7 cellular contexts compared by ENCODE assay signal in the genomic region with DNA sequence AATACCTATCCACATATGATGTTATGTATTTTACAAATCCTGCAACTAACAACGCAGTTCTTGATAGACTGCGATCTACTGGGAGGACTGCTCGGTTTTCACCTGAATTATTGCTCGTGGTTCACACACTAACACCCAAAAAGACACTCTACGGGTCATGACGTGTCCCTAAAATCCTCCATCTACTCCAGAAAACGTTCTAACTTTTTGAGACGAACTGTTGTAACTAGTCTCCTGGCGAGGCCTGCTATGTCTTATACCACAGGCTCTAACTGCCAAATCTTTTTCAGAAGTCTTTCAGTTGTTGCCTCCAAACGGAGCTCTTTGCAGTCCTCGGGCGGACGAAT.
DNase-seq lines count a peak whose midpoint lies in the region; ATAC-seq and TF ChIP-seq lines count a peak whose summit lies in the region.

No MANE protein-coding gene starts in this region.

- H3K4me3 ChIP-seq in H7 (ENCODE audit: insufficient read depth, low read depth, low read length) (peak overlapping the region; percentile 81), right cardiac atrium (ENCODE audit: low read length) (peak overlapping the region; percentile 55), smooth muscle cell (peak overlapping the region; percentile 92)

- no peaks in the 10 kb centered on the region for H3K79me2 ChIP-seq in smooth muscle cell (ENCODE audit: low read depth)

- no peak for DNase-seq in H7
- no peak for DNase-seq in T-helper 17 cell
- no peak for DNase-seq in right cardiac atrium
- no peak for DNase-seq in smooth muscle cell (lab: John Stamatoyannopoulos, UW; ENCODE audit: unreplicated experiment)
- no peak for DNase-seq in activated CD8-positive, alpha-beta memory T cell treated with anti-CD3 and anti-CD28 coated beads for 24 hours

- H3K36me3 ChIP-seq in H7 (replicated peaks; ENCODE audit: control insufficient read depth, insufficient read depth, low read length) (no peaks in the 10 kb centered on the region), smooth muscle cell (ENCODE audit: low read depth) (no peaks in the 10 kb centered on the region)

- ATAC-seq in T-helper 17 cell (no peak), right cardiac atrium (no peak), HG02981 (IDR thresholded peaks at IDR 0.05; ENCODE audit: unreplicated experiment) (no peak), GM21423 (IDR thresholded peaks at IDR 0.05; ENCODE audit: unreplicated experiment) (no peak)

- H3K27ac Mint-ChIP-seq in T-helper 17 cell, result peak overlapping the region; percentile 93

- H3K9me3 ChIP-seq in T-helper 17 cell (ENCODE audit: control insufficient read depth, low read length, poor library complexity, severe bottlenecking) (no peaks in the 10 kb centered on the region), right cardiac atrium (ENCODE audit: control insufficient read depth, low read length) (no peaks in the 10 kb centered on the region), smooth muscle cell (replicated peaks; ENCODE audit: low read depth) (no peaks in the 10 kb centered on the region)

- no peaks in the 10 kb centered on the region for H4K20me1 ChIP-seq in smooth muscle cell (ENCODE audit: low read depth)

- 10% methylated on average over 13 of the region's 13 CpGs for WGBS in right cardiac atrium
- 15% methylated on average over 13 of the region's 13 CpGs for WGBS in smooth muscle cell (ENCODE audit: low lambda C conversion rate)

- H3K4me3 Mint-ChIP-seq in T-helper 17 cell, result peak overlapping the region; percentile 90

- H3F3A ChIP-seq in smooth muscle cell (ENCODE audit: low read depth), result peaks cover 5% of the 10 kb centered on the region

- H3K4me1 Mint-ChIP-seq in T-helper 17 cell, result peaks cover 39% of the 10 kb centered on the region

- H3K4me1 ChIP-seq in right cardiac atrium (ENCODE audit: control insufficient read depth, insufficient read depth, low read length) (no peaks in the 10 kb centered on the region), smooth muscle cell (ENCODE audit: low read depth) (peaks cover 32% of the 10 kb centered on the region)

- TF ChIP-seq CTCF in smooth muscle cell (IDR thresholded peaks at IDR 0.05; ENCODE audit: borderline replicate concordance, insufficient read depth, poor library complexity, severe bottlenecking), result no peak

- H2AFZ ChIP-seq in smooth muscle cell (ENCODE audit: low read depth), result peak overlapping the region; percentile 88

- H3K27ac ChIP-seq in right cardiac atrium (ENCODE audit: low read length) (peak overlapping the region; percentile 91), smooth muscle cell (ENCODE audit: low read depth) (peak overlapping the region; percentile 94)

- peaks cover 2% of the 10 kb centered on the region for H3K27me3 Mint-ChIP-seq in T-helper 17 cell

- H3K27me3 ChIP-seq in H7 (ENCODE audit: control insufficient read depth, insufficient read depth, low read length), result peaks cover 71% of the 10 kb centered on the region
- H3K27me3 ChIP-seq in right cardiac atrium (ENCODE audit: control insufficient read depth, insufficient read depth), result no peaks in the 10 kb centered on the region
- peaks cover 27% of the 10 kb centered on the region for H3K27me3 ChIP-seq in smooth muscle cell (ENCODE audit: low read depth)

- H3K9ac ChIP-seq in smooth muscle cell (ENCODE audit: low read depth), result peak overlapping the region; percentile 95

- peak overlapping the region; percentile 99 for H3K4me2 ChIP-seq in smooth muscle cell

- intact Hi-C loops in right cardiac atrium (cut with DNase I), result no loop called here

- no peaks in the 10 kb centered on the region for H3K36me3 Mint-ChIP-seq in T-helper 17 cell (ENCODE audit: low read depth)
